ENCODE assay signal across 36 cellular contexts in the genomic region with DNA sequence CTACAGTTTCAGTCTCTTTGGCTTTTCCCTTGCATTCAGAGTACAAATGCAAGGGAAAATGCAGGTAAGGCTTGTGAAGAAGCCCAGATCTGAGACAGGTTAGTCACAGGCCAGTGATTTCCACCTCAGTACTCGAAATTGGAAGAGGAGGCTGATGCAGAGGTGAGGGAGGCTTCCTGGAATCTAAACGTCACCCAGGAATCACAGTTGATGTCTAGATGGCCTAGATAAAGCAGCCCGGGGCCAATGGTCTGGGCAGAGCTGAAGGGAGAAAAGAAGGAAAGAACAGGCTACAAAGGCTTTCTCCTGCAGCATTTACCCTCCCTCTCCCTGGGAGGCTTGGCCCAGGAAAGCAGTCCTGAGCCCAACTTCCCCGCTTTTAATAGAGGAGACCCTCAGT. TPM values are rescaled to one million over a fixed set of nuclear protein-coding genes. Genes with fewer than 3 reads are reported as not detected.
"Had no signal": no experiment of that assay in that cellular context is flagged by ENCODE, and none has a peak within 500 bp of the region (broad histone marks: within the 10 kb centered on the region; RNA-seq: fewer than 3 reads in every experiment).

No MANE protein-coding gene starts in this region.

- H3K27me3 Mint-ChIP-seq: activated CD8-positive, alpha-beta T cell treated with anti-CD3 and anti-CD28 coated beads for 36 hours; activated T-cell treated with anti-CD3 and anti-CD28 coated beads, Interleukin-2, amount 50 U/mL, for 24 hours had no signal

- H3K4me3 ChIP-seq: adrenal gland, MG63, Peyer's patch, SJSA1 had no signal

- H3K9me3 ChIP-seq: adrenal gland, MG63, Peyer's patch, SJSA1 had no signal

- ATAC-seq: activated CD8-positive, alpha-beta T cell treated with anti-CD3 and anti-CD28 coated beads for 36 hours; activated naive CD4-positive, alpha-beta T cell treated with anti-CD3 and anti-CD28 coated beads, Interleukin-2, amount 50 U/mL, for 72 hours; PC-3 had no signal

- H3K27ac Mint-ChIP-seq: activated CD8-positive, alpha-beta T cell treated with anti-CD3 and anti-CD28 coated beads for 36 hours; activated naive CD4-positive, alpha-beta T cell treated with anti-CD3 and anti-CD28 coated beads for 36 hours; activated naive CD4-positive, alpha-beta T cell treated with anti-CD3 and anti-CD28 coated beads, Interleukin-2, amount 50 U/mL, for 72 hours; activated T-cell treated with anti-CD3 and anti-CD28 coated beads, Interleukin-2, amount 50 U/mL, for 24 hours; brain had no signal

- H3K4me1 ChIP-seq: Peyer's patch had no signal

- H3K27me3 ChIP-seq: adrenal gland, MG63, Peyer's patch, SJSA1 had no signal

- H3K9me3 Mint-ChIP-seq: activated CD8-positive, alpha-beta T cell treated with anti-CD3 and anti-CD28 coated beads for 36 hours; activated naive CD4-positive, alpha-beta T cell treated with anti-CD3 and anti-CD28 coated beads for 36 hours; activated naive CD4-positive, alpha-beta T cell treated with anti-CD3 and anti-CD28 coated beads, Interleukin-2, amount 50 U/mL, for 72 hours; activated T-cell treated with anti-CD3 and anti-CD28 coated beads, Interleukin-2, amount 50 U/mL, for 24 hours; brain had no signal

- H3K27ac ChIP-seq: adrenal gland, Peyer's patch, SJSA1, WERI-Rb-1 had no signal

- H3K4me3 Mint-ChIP-seq: activated CD8-positive, alpha-beta T cell treated with anti-CD3 and anti-CD28 coated beads for 36 hours; activated naive CD4-positive, alpha-beta T cell treated with anti-CD3 and anti-CD28 coated beads for 36 hours; activated T-cell treated with anti-CD3 and anti-CD28 coated beads, Interleukin-2, amount 50 U/mL, for 24 hours; brain had no signal

- H3K36me3 Mint-ChIP-seq: activated naive CD4-positive, alpha-beta T cell treated with anti-CD3 and anti-CD28 coated beads, Interleukin-2, amount 50 U/mL, for 72 hours; brain had no signal

- H3K36me3 ChIP-seq: adrenal gland, MG63, Peyer's patch, WERI-Rb-1 had no signal

- DNase-seq: activated CD4-positive, alpha-beta T cell treated with anti-CD3 and anti-CD28 coated beads for 1 hour; activated CD4-positive, alpha-beta T cell treated with anti-CD3 and anti-CD28 coated beads for 48 hours; activated CD4-positive, alpha-beta T cell treated with anti-CD3 and anti-CD28 coated beads, Interleukin-2, amount 50 U/mL, for 4 hours; activated CD4-positive, CD25-positive, alpha-beta regulatory T cell; activated CD8-positive, alpha-beta T cell treated with anti-CD3 and anti-CD28 coated beads for 36 hours; activated gamma-delta T cell treated with Interleukin-2 at 50 U/mL for 16 hours; activated naive CD4-positive, alpha-beta T cell treated with anti-CD3 and anti-CD28 coated beads for 36 hours; activated T-cell treated with anti-CD3 and anti-CD28 coated beads, Interleukin-2, amount 50 U/mL, for 24 hours; adrenal gland; central memory CD4-positive, alpha-beta T cell; Karpas-422; KBM-7; MG63; NCI-H1048; NCI-H1105 treated with DMSO at 0.1 percent for 48 hours; NCI-H1436; NCI-H1694 treated with DMSO at 0.1 percent for 48 hours; NCI-H2029; NCI-H510A; NCI-H526; NCI-H748 treated with DMSO at 0.1 percent for 48 hours; NK-92 treated with Interleukin-12 subunit alpha and Interleukin-12 subunit beta, amount 100 ng/mL, for 24 hours; PC-3; Peyer's patch; RPMI8226; SHP77 treated with DMSO at 0.1 percent for 48 hours; SW 1271; T-helper 1 cell; T1000; WERI-Rb-1 had no signal

RNA-seq across cellular contexts. Expression of a gene that starts 24.2 kb away (rescaled TPM):
- total RNA-seq: activated CD8-positive, alpha-beta memory T cell treated with anti-CD3 and anti-CD28 coated beads for 36 hours; activated CD8-positive, alpha-beta T cell treated with anti-CD3 and anti-CD28 coated beads for 36 hours; activated naive CD4-positive, alpha-beta T cell treated with anti-CD3 and anti-CD28 coated beads for 36 hours; activated naive CD4-positive, alpha-beta T cell treated with anti-CD3 and anti-CD28 coated beads, Interleukin-2, amount 50 U/mL, for 72 hours; adrenal gland; cerebellum; PC-3; Peyer's patch; SJSA1; T-helper 2 cell treated with Interferon-gamma antibody and Interleukin-4, amounts not matched to agents 100 ng/mL and 5 ng/mL, for 36 hours had no signal
- polyA plus RNA-seq: adrenal gland had no signal

RNA-seq across cellular contexts. Expression of a gene that starts 56.6 kb away (rescaled TPM):
- total RNA-seq: activated CD8-positive, alpha-beta memory T cell treated with anti-CD3 and anti-CD28 coated beads for 36 hours; activated CD8-positive, alpha-beta T cell treated with anti-CD3 and anti-CD28 coated beads for 36 hours; activated naive CD4-positive, alpha-beta T cell treated with anti-CD3 and anti-CD28 coated beads for 36 hours; PC-3; Peyer's patch; SJSA1; T-helper 2 cell treated with Interferon-gamma antibody and Interleukin-4, amounts not matched to agents 100 ng/mL and 5 ng/mL, for 36 hours had no signal
- polyA plus RNA-seq: adrenal gland had no signal
